ENCODE assay signal across 7 cellular contexts in genomic region chr5:154758501-154758900, GRCh38. TPM values are rescaled to one million over a fixed set of nuclear protein-coding genes. Genes with fewer than 3 reads are reported as not detected.
DNase-seq lines count a peak whose midpoint lies in the region; ATAC-seq lines count a peak whose summit lies in the region.

No MANE protein-coding gene starts in this region.

- peaks cover 49% of the 10 kb centered on the region for H3K4me1 ChIP-seq in GM23248 (ENCODE audit: insufficient read depth)
- peaks cover 52% of the 10 kb centered on the region for H3K4me1 ChIP-seq in skeletal muscle satellite cell (ENCODE audit: control insufficient read depth, insufficient read depth, low read length)

- WGBS in GM23248 (ENCODE audit: low coverage in 1 of 2, low lambda C conversion rate in 2 of 2, missing lambda C conversion rate in 2 of 2), 2 experiments: 9 to 12% methylated on average over 5 of the region's 5 CpGs

- peak overlapping the region; percentile 79 for H3K27ac ChIP-seq in GM23248

- peaks cover 4% of the 10 kb centered on the region for H3K36me3 Mint-ChIP-seq in T-helper 17 cell (ENCODE audit: low read depth)

- peak; percentile 59 for DNase-seq in GM23248
- no peak for DNase-seq in T-helper 17 cell
- peak; percentile 63 for DNase-seq in fibroblast of peridontal ligament (ENCODE audit: extremely low read depth)

- peak overlapping the region; percentile 74 for H3K9ac ChIP-seq in GM23248
- H3K9ac ChIP-seq in skeletal muscle satellite cell (ENCODE audit: low read depth, low read length): peak overlapping the region; percentile 39

- H3K27me3 ChIP-seq in GM23248 (replicated peaks; ENCODE audit: insufficient read depth) (no peaks in the 10 kb centered on the region), skeletal muscle satellite cell (ENCODE audit: control insufficient read depth, insufficient read depth, low read length) (no peaks in the 10 kb centered on the region)

- peak overlapping the region; percentile 89 for H3K4me2 ChIP-seq in GM23248 (ENCODE audit: unreplicated experiment)
- peak overlapping the region; percentile 79 for H3K4me2 ChIP-seq in skeletal muscle satellite cell (ENCODE audit: low read length)

- peaks cover 61% of the 10 kb centered on the region for H3K4me1 Mint-ChIP-seq in T-helper 17 cell

- in situ Hi-C loops in GM23248 (cut with MboI): no loop called here

- peaks cover 81% of the 10 kb centered on the region for H3K79me2 ChIP-seq in GM23248 (ENCODE audit: insufficient read depth)

- H3K9me2 ChIP-seq in GM23248 (ENCODE audit: insufficient read depth): no peaks in the 10 kb centered on the region

- H2AFZ ChIP-seq in GM23248: no peak overlapping the region

- ATAC-seq in T-helper 17 cell (no peak), GM19328 (IDR thresholded peaks at IDR 0.05; ENCODE audit: unreplicated experiment) (no peak), HG03354 (IDR thresholded peaks at IDR 0.05; ENCODE audit: poor library complexity, severe bottlenecking, unreplicated experiment) (no peak), HG03432 (IDR thresholded peaks at IDR 0.05; ENCODE audit: unreplicated experiment) (no peak)

- H3K4me3 ChIP-seq in GM23248: peak overlapping the region; percentile 62
- H3K4me3 ChIP-seq in skeletal muscle satellite cell (ENCODE audit: low read length): peak overlapping the region; percentile 63

- H3F3A ChIP-seq in GM23248 (ENCODE audit: insufficient read depth): peaks cover 23% of the 10 kb centered on the region

- H3K4me3 Mint-ChIP-seq in T-helper 17 cell: peak overlapping the region; percentile 99

- no peaks in the 10 kb centered on the region for H3K9me3 ChIP-seq in GM23248 (ENCODE audit: low read depth)
- H3K9me3 ChIP-seq in T-helper 17 cell (ENCODE audit: control insufficient read depth, low read length, poor library complexity, severe bottlenecking): no peaks in the 10 kb centered on the region
- H3K9me3 ChIP-seq in skeletal muscle satellite cell (replicated peaks; ENCODE audit: low read length): no peaks in the 10 kb centered on the region

- peaks cover 47% of the 10 kb centered on the region for H4K20me1 ChIP-seq in GM23248 (ENCODE audit: insufficient read depth)

- H3K27ac Mint-ChIP-seq in T-helper 17 cell: peak overlapping the region; percentile 97

- H3K36me3 ChIP-seq in GM23248 (ENCODE audit: low read depth): no peaks in the 10 kb centered on the region
- H3K36me3 ChIP-seq in skeletal muscle satellite cell (ENCODE audit: insufficient read depth, low read length): no peaks in the 10 kb centered on the region

- H3K27me3 Mint-ChIP-seq in T-helper 17 cell: no peaks in the 10 kb centered on the region

RNA-seq across cellular contexts. Expression of gene LARP1, which starts 3.3 kb away (rescaled TPM):
- total RNA-seq in GM23248 (2014; rRNA removed; shearing (Covaris generic)): 59.9 and 81.9 TPM in 2 replicates
- polyA plus RNA-seq in GM23248 (2016; fragmentation: Nextera tagmentation; extraction: Ambion mirVana): 30.2 and 33.8 TPM in 2 replicates
- 100 to 1,000 TPM; 121 to 125 TPM for total RNA-seq in T-helper 17 cell
- 102 and 110 TPM in 2 replicates for total RNA-seq in skeletal muscle satellite cell (2012; rRNA removed)

Comparison
In these comparisons a context has a peak if more than half of its experiments do, and no peak if none do; other contexts are left out.
1. DNase-seq: peak in GM23248 (single experiment) and fibroblast of peridontal ligament (single experiment); none in T-helper 17 cell (0 of 3).